ENCODE assay signal across 1 cellular context in genomic region chr11:65790902-65791650, GRCh38.
TF ChIP-seq lines count a peak whose summit lies in the region.

No MANE protein-coding gene starts in this region.

TF ChIP-seq in GM23338, 12 proteins besides CTCF, POLR2A, EP300 and RAD21:
- TF ChIP-seq ZNF462 (CRISPR knock-in tag; IDR thresholded peaks at IDR 0.05) = no peak
